Comparison of ENCODE assay signal across 1 cellular context in the genomic region with DNA sequence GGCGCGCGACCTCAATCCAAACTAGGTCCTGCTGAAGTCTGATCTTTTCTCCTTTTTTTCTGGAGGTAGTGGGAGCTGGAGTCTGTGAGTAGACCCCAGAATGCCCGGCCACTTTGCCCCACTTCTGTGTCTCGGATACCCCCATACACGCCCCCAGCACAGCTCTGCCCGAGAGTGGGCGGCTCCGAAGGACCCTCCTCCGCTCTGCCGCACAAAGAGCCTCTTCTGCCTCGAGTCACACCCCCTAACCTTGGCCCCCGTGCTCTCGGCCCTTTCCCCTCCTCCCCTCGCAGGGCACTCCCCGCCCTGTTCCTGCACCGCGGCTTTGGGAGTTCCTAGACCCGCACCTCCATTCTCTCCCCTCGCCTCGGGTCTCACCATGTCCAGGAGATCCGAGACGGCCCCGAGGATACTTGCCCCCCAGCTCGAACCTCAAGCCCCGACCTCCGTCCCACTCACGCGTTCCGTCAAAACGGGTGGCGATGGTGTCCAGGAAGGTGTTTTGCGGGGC.
TF ChIP-seq lines count a peak whose summit lies in the region.

No MANE protein-coding gene starts in this region.

TF ChIP-seq in WTC11, 78 proteins besides CTCF, POLR2A, EP300 and RAD21 (continued from another document):
- TF ChIP-seq, protein P1, sequence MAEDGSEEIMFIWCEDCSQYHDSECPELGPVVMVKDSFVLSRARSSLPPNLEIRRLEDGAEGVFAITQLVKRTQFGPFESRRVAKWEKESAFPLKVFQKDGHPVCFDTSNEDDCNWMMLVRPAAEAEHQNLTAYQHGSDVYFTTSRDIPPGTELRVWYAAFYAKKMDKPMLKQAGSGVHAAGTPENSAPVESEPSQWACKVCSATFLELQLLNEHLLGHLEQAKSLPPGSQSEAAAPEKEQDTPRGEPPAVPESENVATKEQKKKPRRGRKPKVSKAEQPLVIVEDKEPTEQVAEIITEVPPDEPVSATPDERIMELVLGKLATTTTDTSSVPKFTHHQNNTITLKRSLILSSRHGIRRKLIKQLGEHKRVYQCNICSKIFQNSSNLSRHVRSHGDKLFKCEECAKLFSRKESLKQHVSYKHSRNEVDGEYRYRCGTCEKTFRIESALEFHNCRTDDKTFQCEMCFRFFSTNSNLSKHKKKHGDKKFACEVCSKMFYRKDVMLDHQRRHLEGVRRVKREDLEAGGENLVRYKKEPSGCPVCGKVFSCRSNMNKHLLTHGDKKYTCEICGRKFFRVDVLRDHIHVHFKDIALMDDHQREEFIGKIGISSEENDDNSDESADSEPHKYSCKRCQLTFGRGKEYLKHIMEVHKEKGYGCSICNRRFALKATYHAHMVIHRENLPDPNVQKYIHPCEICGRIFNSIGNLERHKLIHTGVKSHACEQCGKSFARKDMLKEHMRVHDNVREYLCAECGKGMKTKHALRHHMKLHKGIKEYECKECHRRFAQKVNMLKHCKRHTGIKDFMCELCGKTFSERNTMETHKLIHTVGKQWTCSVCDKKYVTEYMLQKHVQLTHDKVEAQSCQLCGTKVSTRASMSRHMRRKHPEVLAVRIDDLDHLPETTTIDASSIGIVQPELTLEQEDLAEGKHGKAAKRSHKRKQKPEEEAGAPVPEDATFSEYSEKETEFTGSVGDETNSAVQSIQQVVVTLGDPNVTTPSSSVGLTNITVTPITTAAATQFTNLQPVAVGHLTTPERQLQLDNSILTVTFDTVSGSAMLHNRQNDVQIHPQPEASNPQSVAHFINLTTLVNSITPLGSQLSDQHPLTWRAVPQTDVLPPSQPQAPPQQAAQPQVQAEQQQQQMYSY (CRISPR knock-in tag; IDR thresholded peaks at IDR 0.05), result no peak
